ENCODE assay signal across 15 cellular contexts in genomic region chr10:92846819-92847184, GRCh38. TPM values are rescaled to one million over a fixed set of nuclear protein-coding genes. Genes with fewer than 3 reads are reported as not detected.
DNase-seq lines count a peak whose midpoint lies in the region; ATAC-seq and TF ChIP-seq lines count a peak whose summit lies in the region.
"Had no signal": no experiment of that assay in that cellular context is flagged by ENCODE, and none has a peak within 500 bp of the region (broad histone marks: within the 10 kb centered on the region; RNA-seq: fewer than 3 reads in every experiment).

No MANE protein-coding gene starts in this region.

- TF ChIP-seq EP300 in upper lobe of left lung (IDR thresholded peaks at IDR 0.05), result no peak

- TF ChIP-seq POLR2A in upper lobe of left lung (IDR thresholded peaks at IDR 0.05) (no peak), uterus (IDR thresholded peaks at IDR 0.05) (no peak)

- no peak overlapping the region for H3K4me3 ChIP-seq in upper lobe of left lung
- no peak overlapping the region for H3K4me3 ChIP-seq in OCI-LY7 (ENCODE audit: low read depth, low read length, poor library complexity, severe bottlenecking)
- H3K4me3 ChIP-seq in uterus, result no peak overlapping the region
- H3K4me3 ChIP-seq: ascending aorta had no signal

- 83 to 88% methylated on average over 2 of the region's 2 CpGs for WGBS in upper lobe of left lung, 2 donors

- TF ChIP-seq CTCF in natural killer cell (IDR thresholded peaks at IDR 0.05) (no peak), upper lobe of left lung (IDR thresholded peaks at IDR 0.05) (no peak), OCI-LY7 (conservative IDR thresholded peaks at IDR 0.05; ENCODE audit: low read length) (no peak), uterus (IDR thresholded peaks at IDR 0.05) (no peak)

- peaks cover 38% of the 10 kb centered on the region for H3K4me1 Mint-ChIP-seq in stimulated activated naive CD8-positive, alpha-beta T cell treated with anti-CD3 and anti-CD28 coated beads, Interleukin-15, Interleukin-2, amounts not matched to agents 100 ng/mL and 50 ng/mL, for 24 hours (ENCODE audit: low read depth)
- H3K4me1 Mint-ChIP-seq in stimulated activated naive CD8-positive, alpha-beta T cell treated with anti-CD3 and anti-CD28 coated beads, Interleukin-15, amount 100 ng/mL, for 72 hours, result peaks cover 40% of the 10 kb centered on the region
- peaks cover 44% of the 10 kb centered on the region for H3K4me1 Mint-ChIP-seq in activated T-helper 1 cell treated with anti-CD3 and anti-CD28 coated beads, Interleukin-12 subunit alpha, Interleukin-12 subunit beta, Interleukin-2, Interleukin-4 antibody, amounts not matched to agents 30 ng/mL and 10 ng/mL and 1 ng/mL, durations not matched to agents 14 hours and 24 hours and 36 hours (ENCODE audit: low read depth)
- peaks cover 20 to 24% of the 10 kb centered on the region in 2 donors for H3K4me1 Mint-ChIP-seq in natural killer cell

- peaks cover 7% of the 10 kb centered on the region; the same call in 1 of the 2 replicates for H3K79me2 ChIP-seq in OCI-LY7 (ENCODE audit: insufficient read depth, low read depth, low read length)

- H3K36me3 ChIP-seq in upper lobe of left lung (no peaks in the 10 kb centered on the region), OCI-LY7 (ENCODE audit: insufficient read depth, low read length) (no peaks in the 10 kb centered on the region), uterus (no peaks in the 10 kb centered on the region)
- H3K36me3 ChIP-seq: ascending aorta had no signal

- H3K4me1 ChIP-seq in upper lobe of left lung (peaks cover 18 to 27% (median 21%) of the 10 kb centered on the region in 4 donors), OCI-LY7 (ENCODE audit: insufficient read depth, low read length, poor library complexity, severe bottlenecking) (peaks cover 18% of the 10 kb centered on the region), uterus (no peaks in the 10 kb centered on the region)

- DNase-seq in stimulated activated naive CD8-positive, alpha-beta T cell treated with anti-CD3 and anti-CD28 coated beads, Interleukin-15, amount 100 ng/mL, for 72 hours, result no peak
- DNase-seq in activated T-helper 1 cell treated with anti-CD3 and anti-CD28 coated beads, Interleukin-12 subunit alpha, Interleukin-12 subunit beta, Interleukin-2, Interleukin-4 antibody, amounts not matched to agents 30 ng/mL and 10 ng/mL and 1 ng/mL, durations not matched to agents 14 hours and 24 hours and 36 hours (ENCODE audit: low spot score), result no peak
- DNase-seq in natural killer cell (no peak), upper lobe of left lung (no peak), NCI-H2107 treated with DMSO at 0.1 percent for 48 hours (lab: John Stamatoyannopoulos, UW; ENCODE audit: unreplicated experiment) (no peak), OCI-LY7 (ENCODE audit: low spot score) (no peak), uterus (no peak)
- DNase-seq: activated effector memory CD4-positive, alpha-beta T cell treated with Interleukin-2 at 50 U/mL for 16 hours; DMS 273 treated with DMSO at 0.1 percent for 48 hours; GOT3; left colon; NCI-H1105; SK-N-SH had no signal

- no peaks in the 10 kb centered on the region for H3K9me3 Mint-ChIP-seq in stimulated activated naive CD8-positive, alpha-beta T cell treated with anti-CD3 and anti-CD28 coated beads, Interleukin-15, Interleukin-2, amounts not matched to agents 100 ng/mL and 50 ng/mL, for 24 hours
- H3K9me3 Mint-ChIP-seq in stimulated activated naive CD8-positive, alpha-beta T cell treated with anti-CD3 and anti-CD28 coated beads, Interleukin-15, amount 100 ng/mL, for 72 hours, result peaks cover 5 to 7% of the 10 kb centered on the region in 2 donors
- H3K9me3 Mint-ChIP-seq in activated T-helper 1 cell treated with anti-CD3 and anti-CD28 coated beads, Interleukin-12 subunit alpha, Interleukin-12 subunit beta, Interleukin-2, Interleukin-4 antibody, amounts not matched to agents 30 ng/mL and 10 ng/mL and 1 ng/mL, durations not matched to agents 14 hours and 24 hours and 36 hours, result no peaks in the 10 kb centered on the region
- H3K9me3 Mint-ChIP-seq in natural killer cell, result no peaks in the 10 kb centered on the region

- CTCF ChIA-PET in OCI-LY7 (lab: Charles Lee; ENCODE audit: unreplicated experiment), result interaction anchor here (0.5 kb wide), 1 partner anchor 144 kb away, joined by 3 read pairs; no protein-coding TSS in a partner anchor

- no peaks in the 10 kb centered on the region for H3K9me2 ChIP-seq in OCI-LY7 (ENCODE audit: insufficient read depth, low read length)
- H3K9me2 ChIP-seq: SK-N-SH had no signal

- no peak overlapping the region for H3K4me2 ChIP-seq in OCI-LY7 (ENCODE audit: low read length)

- H2AFZ ChIP-seq in OCI-LY7 (ENCODE audit: low read length), result no peak overlapping the region

- intact Hi-C loops in activated T-helper 1 cell treated with anti-CD3 and anti-CD28 coated beads, Interleukin-12 subunit alpha, Interleukin-12 subunit beta, Interleukin-2, Interleukin-4 antibody, amounts not matched to agents 30 ng/mL and 10 ng/mL and 1 ng/mL, durations not matched to agents 14 hours and 24 hours and 36 hours (cut with micrococcal nuclease), result loop anchor here (5.0 to 10.0 kb wide), 6 partner anchors 530 to 1052 kb away; partner anchors contain the start of genes CEP55, CPEB3, FRA10AC1 and MARCHF5
- intact Hi-C loops in natural killer cell (cut with micrococcal nuclease) (loop anchor here (5.0 to 10.0 kb wide), 2 partner anchors 650 to 1518 kb away; partner anchors contain the start of genes CEP55 and NOC3L), OCI-LY7 (cut with micrococcal nuclease; ENCODE audit: unreplicated experiment) (no loop called here), uterus (cut with DNase I; ENCODE audit: low total_unique reads) (no loop called here)

- peak overlapping the region in 3 of 4 donors; percentile 42 to 97 (median 71) for H3K27ac ChIP-seq in upper lobe of left lung
- no peak overlapping the region for H3K27ac ChIP-seq in OCI-LY7 (ENCODE audit: low read depth, low read length, poor library complexity, severe bottlenecking)
- no peak overlapping the region for H3K27ac ChIP-seq in uterus
- H3K27ac ChIP-seq: ascending aorta had no signal

- BruUV-seq in OCI-LY7 (replicated peaks; lab: Mats Ljungman, UMichigan), result no TSS peak

- no peaks in the 10 kb centered on the region for H3K9me3 ChIP-seq in upper lobe of left lung
- H3K9me3 ChIP-seq in OCI-LY7 (ENCODE audit: low read length), result no peaks in the 10 kb centered on the region; the same call in 1 of the 2 replicates
- no peaks in the 10 kb centered on the region for H3K9me3 ChIP-seq in uterus
- H3K9me3 ChIP-seq: ascending aorta, SK-N-SH had no signal

- no peaks in the 10 kb centered on the region for H4K20me1 ChIP-seq in OCI-LY7 (ENCODE audit: insufficient read depth, low read length)

- H3K27me3 Mint-ChIP-seq in stimulated activated naive CD8-positive, alpha-beta T cell treated with anti-CD3 and anti-CD28 coated beads, Interleukin-15, Interleukin-2, amounts not matched to agents 100 ng/mL and 50 ng/mL, for 24 hours, result no peaks in the 10 kb centered on the region
- no peaks in the 10 kb centered on the region for H3K27me3 Mint-ChIP-seq in stimulated activated naive CD8-positive, alpha-beta T cell treated with anti-CD3 and anti-CD28 coated beads, Interleukin-15, amount 100 ng/mL, for 72 hours
- H3K27me3 Mint-ChIP-seq in activated T-helper 1 cell treated with anti-CD3 and anti-CD28 coated beads, Interleukin-12 subunit alpha, Interleukin-12 subunit beta, Interleukin-2, Interleukin-4 antibody, amounts not matched to agents 30 ng/mL and 10 ng/mL and 1 ng/mL, durations not matched to agents 14 hours and 24 hours and 36 hours (ENCODE audit: insufficient read depth), result peaks cover 3% of the 10 kb centered on the region
- H3K27me3 Mint-ChIP-seq in natural killer cell (ENCODE audit: low read depth in 2 of 2), result no peaks in the 10 kb centered on the region

- H3K4me3 Mint-ChIP-seq in stimulated activated naive CD8-positive, alpha-beta T cell treated with anti-CD3 and anti-CD28 coated beads, Interleukin-15, Interleukin-2, amounts not matched to agents 100 ng/mL and 50 ng/mL, for 24 hours, result peak overlapping the region; percentile 11
- H3K4me3 Mint-ChIP-seq in stimulated activated naive CD8-positive, alpha-beta T cell treated with anti-CD3 and anti-CD28 coated beads, Interleukin-15, amount 100 ng/mL, for 72 hours, result no peak overlapping the region
- H3K4me3 Mint-ChIP-seq in activated T-helper 1 cell treated with anti-CD3 and anti-CD28 coated beads, Interleukin-12 subunit alpha, Interleukin-12 subunit beta, Interleukin-2, Interleukin-4 antibody, amounts not matched to agents 30 ng/mL and 10 ng/mL and 1 ng/mL, durations not matched to agents 14 hours and 24 hours and 36 hours, result peak overlapping the region; percentile 36
- H3K4me3 Mint-ChIP-seq in natural killer cell, result peak overlapping the region; percentile 91

- POLR2A ChIA-PET in OCI-LY7 (lab: Charles Lee), result interaction anchor here (0.9 to 1.6 kb wide), 3 partner anchors 10 to 170 kb away, joined by 3 to 5 read pairs (median 3); no protein-coding TSS in a partner anchor

- ATAC-seq in stimulated activated naive CD8-positive, alpha-beta T cell treated with anti-CD3 and anti-CD28 coated beads, Interleukin-15, amount 100 ng/mL, for 72 hours, result no peak
- no peak for ATAC-seq in natural killer cell
- no peak for ATAC-seq in upper lobe of left lung (ENCODE audit: low FRiP score in 2 of 2)
- ATAC-seq: left colon had no signal

- peak overlapping the region; percentile 22 for H3K27ac Mint-ChIP-seq in stimulated activated naive CD8-positive, alpha-beta T cell treated with anti-CD3 and anti-CD28 coated beads, Interleukin-15, Interleukin-2, amounts not matched to agents 100 ng/mL and 50 ng/mL, for 24 hours
- H3K27ac Mint-ChIP-seq in stimulated activated naive CD8-positive, alpha-beta T cell treated with anti-CD3 and anti-CD28 coated beads, Interleukin-15, amount 100 ng/mL, for 72 hours, result no peak overlapping the region
- H3K27ac Mint-ChIP-seq in activated T-helper 1 cell treated with anti-CD3 and anti-CD28 coated beads, Interleukin-12 subunit alpha, Interleukin-12 subunit beta, Interleukin-2, Interleukin-4 antibody, amounts not matched to agents 30 ng/mL and 10 ng/mL and 1 ng/mL, durations not matched to agents 14 hours and 24 hours and 36 hours, result peak overlapping the region; percentile 67
- H3K27ac Mint-ChIP-seq in natural killer cell, result peak overlapping the region in 1 of 2 donors; percentile 80

- peaks cover 5% of the 10 kb centered on the region for H3K36me3 Mint-ChIP-seq in stimulated activated naive CD8-positive, alpha-beta T cell treated with anti-CD3 and anti-CD28 coated beads, Interleukin-15, Interleukin-2, amounts not matched to agents 100 ng/mL and 50 ng/mL, for 24 hours (ENCODE audit: low read depth)
- peaks cover 4% of the 10 kb centered on the region for H3K36me3 Mint-ChIP-seq in activated T-helper 1 cell treated with anti-CD3 and anti-CD28 coated beads, Interleukin-12 subunit alpha, Interleukin-12 subunit beta, Interleukin-2, Interleukin-4 antibody, amounts not matched to agents 30 ng/mL and 10 ng/mL and 1 ng/mL, durations not matched to agents 14 hours and 24 hours and 36 hours (ENCODE audit: low read depth)
- H3K36me3 Mint-ChIP-seq in natural killer cell, result no peaks in the 10 kb centered on the region

- H3K27me3 ChIP-seq in upper lobe of left lung (no peaks in the 10 kb centered on the region), uterus (no peaks in the 10 kb centered on the region)
- H3K27me3 ChIP-seq: ascending aorta had no signal

RNA-seq across cellular contexts. Expression of gene EXOC6, which starts 1.5 kb away (rescaled TPM):
- total RNA-seq in activated T-helper 1 cell treated with anti-CD3 and anti-CD28 coated beads, Interleukin-12 subunit alpha, Interleukin-12 subunit beta, Interleukin-2, Interleukin-4 antibody, amounts not matched to agents 30 ng/mL and 10 ng/mL and 1 ng/mL, durations not matched to agents 14 hours and 24 hours and 36 hours, result 13.5 TPM in 2 replicates
- 10 to 100 TPM; 12.1 to 18.2 (median 16.1) TPM for total RNA-seq in natural killer cell
- total RNA-seq in upper lobe of left lung, result 10 to 100 TPM in 5 of 6 donors, 1 to 10 TPM in 1; 7.1 to 27.3 (median 20.1) TPM
- 8.0 and 9.6 TPM in 2 replicates for total RNA-seq in OCI-LY7 (2014; rRNA removed; shearing (Covaris generic))
- total RNA-seq in OCI-LY7 (2022), result 9.4 and 12.5 TPM in 2 replicates
- 10 to 100 TPM in 3 of 4 donors, 1 to 10 TPM in 1; 4.9 to 35.4 (median 20.2) TPM for total RNA-seq in uterus

Comparison
In these comparisons a context has a peak if more than half of its experiments do, and no peak if none do; other contexts are left out.
1. H3K27ac Mint-ChIP-seq: peak in stimulated activated naive CD8-positive, alpha-beta T cell treated with anti-CD3 and anti-CD28 coated beads, Interleukin-15, Interleukin-2, amounts not matched to agents 100 ng/mL and 50 ng/mL, for 24 hours (single experiment) and activated T-helper 1 cell treated with anti-CD3 and anti-CD28 coated beads, Interleukin-12 subunit alpha, Interleukin-12 subunit beta, Interleukin-2, Interleukin-4 antibody, amounts not matched to agents 30 ng/mL and 10 ng/mL and 1 ng/mL, durations not matched to agents 14 hours and 24 hours and 36 hours (single experiment); none in stimulated activated naive CD8-positive, alpha-beta T cell treated with anti-CD3 and anti-CD28 coated beads, Interleukin-15, amount 100 ng/mL, for 72 hours (0 of 2).
2. H3K4me3 Mint-ChIP-seq: peak in stimulated activated naive CD8-positive, alpha-beta T cell treated with anti-CD3 and anti-CD28 coated beads, Interleukin-15, Interleukin-2, amounts not matched to agents 100 ng/mL and 50 ng/mL, for 24 hours (single experiment), activated T-helper 1 cell treated with anti-CD3 and anti-CD28 coated beads, Interleukin-12 subunit alpha, Interleukin-12 subunit beta, Interleukin-2, Interleukin-4 antibody, amounts not matched to agents 30 ng/mL and 10 ng/mL and 1 ng/mL, durations not matched to agents 14 hours and 24 hours and 36 hours (single experiment) and natural killer cell (single experiment); none in stimulated activated naive CD8-positive, alpha-beta T cell treated with anti-CD3 and anti-CD28 coated beads, Interleukin-15, amount 100 ng/mL, for 72 hours (0 of 2).
3. H3K27ac ChIP-seq: peak in upper lobe of left lung (3 of 4); none in OCI-LY7 (single experiment) and uterus (0 of 2).
4. intact Hi-C loops: an anchor here in activated T-helper 1 cell treated with anti-CD3 and anti-CD28 coated beads, Interleukin-12 subunit alpha, Interleukin-12 subunit beta, Interleukin-2, Interleukin-4 antibody, amounts not matched to agents 30 ng/mL and 10 ng/mL and 1 ng/mL, durations not matched to agents 14 hours and 24 hours and 36 hours (5.0 to 10.0 kb wide) and natural killer cell (5.0 to 10.0 kb wide); none called in OCI-LY7 and uterus.